ENCODE assay signal across 8 cellular contexts in genomic region chr22:22710719-22711531, GRCh38.
DNase-seq lines count a peak whose midpoint lies in the region; ATAC-seq and TF ChIP-seq lines count a peak whose summit lies in the region.

No MANE protein-coding gene starts in this region.

- BruUV-seq in PC-3 (replicated peaks; lab: Mats Ljungman, UMichigan) = no TSS peak

- H3K9me3 ChIP-seq in PC-3 (ENCODE audit: low read length) = no peaks in the 10 kb centered on the region

- no peaks in the 10 kb centered on the region for H3K27me3 ChIP-seq in PC-3 (ENCODE audit: low read length)
- no peaks in the 10 kb centered on the region for H3K27me3 ChIP-seq in foreskin keratinocyte

- no peaks in the 10 kb centered on the region for H3K79me2 ChIP-seq in PC-3 (ENCODE audit: low read length)

- H4K20me1 ChIP-seq in PC-3 (ENCODE audit: low read length) = no peaks in the 10 kb centered on the region

- H2AFZ ChIP-seq in PC-3 (ENCODE audit: low read length) = no peak overlapping the region

- no peaks in the 10 kb centered on the region for H3F3A ChIP-seq in PC-3 (ENCODE audit: low read length, unreplicated experiment)

- H3K36me3 ChIP-seq in PC-3 (ENCODE audit: low read depth, low read length) = no peaks in the 10 kb centered on the region

- DNase-seq in NOMO-1 treated with DMSO at 0.1 percent for 48 hours (lab: John Stamatoyannopoulos, UW; ENCODE audit: unreplicated experiment) (peak; percentile 18), NOMO-1 treated with dmso at 0.1 percent for 144 hours (lab: John Stamatoyannopoulos, UW; ENCODE audit: unreplicated experiment) (no peak), PC-3 (peak; percentile 71), foreskin keratinocyte (no peak), retina (peak; percentile 59), GF-D8 (lab: John Stamatoyannopoulos, UW) (no peak)
- DNase-seq in activated T-helper 1 cell treated with anti-CD3 and anti-CD28 coated beads, Interleukin-2, amount 50 U/mL, for 16 hours (ENCODE audit: low read depth in 1 of 2, low spot score in 1 of 2) = peak; percentile 65 to 78

- CTCF ChIA-PET in PC-3 (lab: Charles Lee) = no interaction called here

- H3K4me2 ChIP-seq in PC-3 (ENCODE audit: low read length) = peak overlapping the region; percentile 51

- H3K9me2 ChIP-seq in PC-3 (replicated peaks; ENCODE audit: low read length) = no peaks in the 10 kb centered on the region

- H3K4me1 ChIP-seq in PC-3 (ENCODE audit: insufficient read depth, low read length) (peaks cover 30% of the 10 kb centered on the region), foreskin keratinocyte (no peaks in the 10 kb centered on the region)

- POLR2A ChIA-PET in PC-3 (lab: Charles Lee; ENCODE audit: unreplicated experiment) = no interaction called here

- H3K4me3 ChIP-seq in PC-3 (ENCODE audit: low read length) = no peak overlapping the region

- intact Hi-C loops in PC-3 (cut with micrococcal nuclease) = loop anchor here (5.0 kb wide), 1 partner anchor 36 kb away; no protein-coding TSS in a partner anchor

- peak overlapping the region; percentile 60 for H3K9ac ChIP-seq in PC-3 (ENCODE audit: low read length)

- peak; percentile 93 for TF ChIP-seq CTCF in PC-3 (conservative IDR thresholded peaks at IDR 0.05; ENCODE audit: low read depth, low read length)
- TF ChIP-seq CTCF in foreskin keratinocyte (conservative IDR thresholded peaks at IDR 0.05) = peak; percentile 74

- H3K27ac ChIP-seq in PC-3 (ENCODE audit: low read length) (peak overlapping the region; percentile 93), foreskin keratinocyte (no peak overlapping the region)

- ATAC-seq in PC-3 (peak; percentile 58), foreskin keratinocyte (peak; percentile 64), HG03097 (IDR thresholded peaks at IDR 0.05; ENCODE audit: low FRiP score, unreplicated experiment) (no peak)

Comparison
In these comparisons a context has a peak if more than half of its experiments do, and no peak if none do; other contexts are left out.
1. DNase-seq: peak in NOMO-1 treated with DMSO at 0.1 percent for 48 hours (single experiment), PC-3 (single experiment), activated T-helper 1 cell treated with anti-CD3 and anti-CD28 coated beads, Interleukin-2, amount 50 U/mL, for 16 hours (2 of 2) and retina (single experiment); none in NOMO-1 treated with dmso at 0.1 percent for 144 hours (single experiment), foreskin keratinocyte (0 of 2) and GF-D8 (single experiment).